Comparison of ENCODE assay signal across 8 cellular contexts in the genomic region with DNA sequence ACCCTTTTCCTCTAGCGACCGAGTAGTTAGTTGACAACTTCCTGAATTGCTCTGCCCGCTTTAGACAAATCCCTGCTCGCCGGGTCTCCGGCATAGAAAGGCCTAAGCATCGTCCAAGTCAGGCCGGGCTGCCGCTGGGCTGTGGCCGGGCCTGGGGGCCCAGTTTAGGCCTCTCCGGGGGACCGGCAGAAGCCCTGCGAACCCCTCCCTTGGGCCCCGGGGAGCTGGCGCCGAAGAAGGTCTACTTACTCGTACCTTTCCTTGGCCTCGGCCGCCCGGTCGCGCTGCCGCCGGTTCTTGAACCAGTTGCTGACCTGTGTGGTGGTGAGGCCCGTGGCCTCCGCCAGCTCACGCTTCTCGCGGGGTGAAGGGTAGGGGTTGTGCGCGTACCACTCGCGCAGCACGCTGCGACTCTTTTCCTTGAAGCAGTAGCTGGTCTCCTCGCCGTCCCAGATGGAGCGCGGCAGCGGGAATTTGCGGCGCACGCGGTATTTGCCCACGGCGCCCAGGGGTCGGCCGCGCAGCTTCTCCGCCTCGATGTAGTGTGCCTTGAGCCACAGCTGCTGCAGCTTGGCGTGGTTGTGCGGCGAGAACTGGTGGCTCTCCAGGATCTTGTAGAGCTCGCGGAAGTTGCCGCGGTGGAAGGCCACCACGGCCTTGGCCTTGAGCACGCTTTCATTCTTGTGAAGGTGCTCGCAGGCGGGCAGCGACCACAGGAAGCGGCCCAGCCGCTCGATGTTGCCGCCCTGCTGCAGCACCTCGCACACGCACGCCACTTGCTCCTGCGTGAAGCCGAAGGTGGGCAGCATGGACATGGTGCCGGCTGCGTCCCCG. TPM values are rescaled to one million over a fixed set of nuclear protein-coding genes. Genes with fewer than 3 reads are reported as not detected.
DNase-seq lines count a peak whose midpoint lies in the region; ATAC-seq and TF ChIP-seq lines count a peak whose summit lies in the region.

No MANE protein-coding gene starts in this region.

- ATAC-seq in activated CD8-positive, alpha-beta T cell treated with anti-CD3 and anti-CD28 coated beads for 36 hours, result peak; percentile 10
- no peak for ATAC-seq in left ventricle myocardium superior
- no peak for ATAC-seq in HG02973 (IDR thresholded peaks at IDR 0.05; ENCODE audit: unreplicated experiment)

- peak overlapping the region; percentile 44 for H3K4me3 Mint-ChIP-seq in activated naive CD4-positive, alpha-beta T cell treated with anti-CD3 and anti-CD28 coated beads, Interleukin-2, amount 10 ng/mL, durations not matched to agents 7 days and 5 days
- peak overlapping the region; percentile 37 for H3K4me3 Mint-ChIP-seq in activated CD8-positive, alpha-beta T cell treated with anti-CD3 and anti-CD28 coated beads for 36 hours

- intact Hi-C loops in activated CD8-positive, alpha-beta T cell treated with anti-CD3 and anti-CD28 coated beads for 36 hours (cut with micrococcal nuclease), result no loop called here
- intact Hi-C loops in left ventricle myocardium superior (cut with micrococcal nuclease), result no loop called here

- H3K36me3 Mint-ChIP-seq in activated naive CD4-positive, alpha-beta T cell treated with anti-CD3 and anti-CD28 coated beads, Interleukin-2, amount 10 ng/mL, durations not matched to agents 7 days and 5 days, result no peaks in the 10 kb centered on the region
- no peaks in the 10 kb centered on the region for H3K36me3 Mint-ChIP-seq in activated CD8-positive, alpha-beta T cell treated with anti-CD3 and anti-CD28 coated beads for 36 hours (ENCODE audit: low read depth)

- H3K4me3 ChIP-seq in skin epidermis, result peak overlapping the region; percentile 19 to 47 (median 29)

- TF ChIP-seq CTCF in activated CD8-positive, alpha-beta T cell treated with anti-CD3 and anti-CD28 coated beads for 36 hours (IDR thresholded peaks at IDR 0.05), result no peak

- H3K27ac Mint-ChIP-seq in activated naive CD4-positive, alpha-beta T cell treated with anti-CD3 and anti-CD28 coated beads, Interleukin-2, amount 10 ng/mL, durations not matched to agents 7 days and 5 days, result no peak overlapping the region
- H3K27ac Mint-ChIP-seq in activated CD8-positive, alpha-beta T cell treated with anti-CD3 and anti-CD28 coated beads for 36 hours, result no peak overlapping the region

- H3K27me3 Mint-ChIP-seq in activated naive CD4-positive, alpha-beta T cell treated with anti-CD3 and anti-CD28 coated beads, Interleukin-2, amount 10 ng/mL, durations not matched to agents 7 days and 5 days, result peaks cover 99% of the 10 kb centered on the region
- H3K27me3 Mint-ChIP-seq in activated CD8-positive, alpha-beta T cell treated with anti-CD3 and anti-CD28 coated beads for 36 hours, result peaks cover 82% of the 10 kb centered on the region

- CTCF ChIA-PET in activated naive CD4-positive, alpha-beta T cell treated with anti-CD3 and anti-CD28 coated beads, Interleukin-2, amount 10 ng/mL, durations not matched to agents 7 days and 5 days (lab: Charles Lee), result no interaction called here
- CTCF ChIA-PET in activated CD8-positive, alpha-beta T cell treated with anti-CD3 and anti-CD28 coated beads for 36 hours (lab: Charles Lee), result interaction anchor here (1.0 to 1.9 kb wide), 3 partner anchors 27 to 55 kb away, joined by 3 to 6 read pairs (median 4); no protein-coding TSS in a partner anchor

- POLR2A ChIA-PET in activated CD8-positive, alpha-beta T cell treated with anti-CD3 and anti-CD28 coated beads for 36 hours (lab: Charles Lee), result interaction anchor here (0.8 kb wide), 1 partner anchor 80 kb away, joined by 3 read pairs; no protein-coding TSS in a partner anchor

- no peak overlapping the region for H3K27ac ChIP-seq in skin epidermis

- peaks cover 25% of the 10 kb centered on the region for H3K4me1 Mint-ChIP-seq in activated naive CD4-positive, alpha-beta T cell treated with anti-CD3 and anti-CD28 coated beads, Interleukin-2, amount 10 ng/mL, durations not matched to agents 7 days and 5 days
- peaks cover 17% of the 10 kb centered on the region for H3K4me1 Mint-ChIP-seq in activated CD8-positive, alpha-beta T cell treated with anti-CD3 and anti-CD28 coated beads for 36 hours (ENCODE audit: low read depth)

- peak; percentile 35 for DNase-seq in activated naive CD4-positive, alpha-beta T cell treated with anti-CD3 and anti-CD28 coated beads, Interleukin-2, amount 10 ng/mL, durations not matched to agents 7 days and 5 days
- no peak for DNase-seq in activated naive CD4-positive, alpha-beta T cell treated with anti-CD3 and anti-CD28 coated beads, Interleukin-2, amount 50 U/mL, for 16 hours
- no peak for DNase-seq in activated CD8-positive, alpha-beta T cell treated with anti-CD3 and anti-CD28 coated beads for 36 hours
- DNase-seq in left ventricle myocardium superior (peak; percentile 47), AG08395 (ENCODE audit: low spot score) (no peak), RPMI8226 (no peak)

- H3K9me3 Mint-ChIP-seq in activated naive CD4-positive, alpha-beta T cell treated with anti-CD3 and anti-CD28 coated beads, Interleukin-2, amount 10 ng/mL, durations not matched to agents 7 days and 5 days, result no peaks in the 10 kb centered on the region
- no peaks in the 10 kb centered on the region for H3K9me3 Mint-ChIP-seq in activated CD8-positive, alpha-beta T cell treated with anti-CD3 and anti-CD28 coated beads for 36 hours

RNA-seq across cellular contexts. Expression of a gene that starts 0.7 kb away (rescaled TPM):
- not detected for total RNA-seq in activated CD8-positive, alpha-beta T cell treated with anti-CD3 and anti-CD28 coated beads for 36 hours
- 0.40 TPM for total RNA-seq in left ventricle myocardium superior

Comparison
In these comparisons a context has a peak if more than half of its experiments do, and no peak if none do; other contexts are left out.
1. DNase-seq: peak in activated naive CD4-positive, alpha-beta T cell treated with anti-CD3 and anti-CD28 coated beads, Interleukin-2, amount 10 ng/mL, durations not matched to agents 7 days and 5 days (single experiment) and left ventricle myocardium superior (single experiment); none in activated naive CD4-positive, alpha-beta T cell treated with anti-CD3 and anti-CD28 coated beads, Interleukin-2, amount 50 U/mL, for 16 hours (single experiment), activated CD8-positive, alpha-beta T cell treated with anti-CD3 and anti-CD28 coated beads for 36 hours (single experiment), AG08395 (single experiment) and RPMI8226 (single experiment).